In genomic region chr1:7298145-7298544, GRCh38 we compare ENCODE assay signal across 19 cellular contexts.
DNase-seq lines count a peak whose midpoint lies in the region; ATAC-seq and TF ChIP-seq lines count a peak whose summit lies in the region.
"Had no signal": no experiment of that assay in that cellular context is flagged by ENCODE, and none has a peak within 500 bp of the region (broad histone marks: within the 10 kb centered on the region; RNA-seq: fewer than 3 reads in every experiment).

No MANE protein-coding gene starts in this region.

- H4K20me1 ChIP-seq in GM23248 (ENCODE audit: insufficient read depth) = no peaks in the 10 kb centered on the region
- no peaks in the 10 kb centered on the region for H4K20me1 ChIP-seq in osteoblast (ENCODE audit: insufficient read depth, low read length)
- no peaks in the 10 kb centered on the region for H4K20me1 ChIP-seq in OCI-LY7 (ENCODE audit: insufficient read depth, low read length)
- no peaks in the 10 kb centered on the region for H4K20me1 ChIP-seq in neural progenitor cell (ENCODE audit: low read depth)

- CTCF ChIA-PET in OCI-LY7 (lab: Charles Lee; ENCODE audit: unreplicated experiment) = interaction anchor here (0.5 kb wide), 1 partner anchor 699 kb away, joined by 3 read pairs; no protein-coding TSS in a partner anchor

- POLR2A ChIA-PET in OCI-LY7 (lab: Charles Lee) = no interaction called here

- TF ChIP-seq POLR2A in esophagus muscularis mucosa (IDR thresholded peaks at IDR 0.05; ENCODE audit: low read depth) = no peak

- no peak overlapping the region for H3K27ac Mint-ChIP-seq in neural progenitor cell
- H3K27ac Mint-ChIP-seq: activated naive CD8-positive, alpha-beta T cell; CD8-positive, alpha-beta T cell; naive thymus-derived CD8-positive, alpha-beta T cell had no signal

- no peak for ATAC-seq in RWPE2 (ENCODE audit: low read depth)
- ATAC-seq: CD8-positive, alpha-beta T cell; naive thymus-derived CD8-positive, alpha-beta T cell had no signal

- DNase-seq in GM23248 (no peak), RWPE2 (ENCODE audit: low spot score) (no peak), esophagus muscularis mucosa (ENCODE audit: extremely low spot score) (peak; percentile 70), osteoblast (ENCODE audit: insufficient read length, low spot score, missing footprints) (no peak), OCI-LY7 (ENCODE audit: low spot score) (no peak), GM20000 (ENCODE audit: low spot score) (no peak), neural progenitor cell (ENCODE audit: low spot score) (no peak), kidney glomerular epithelial cell (lab: John Stamatoyannopoulos, UW) (no peak)
- DNase-seq: activated CD4-positive, alpha-beta T cell treated with anti-CD3 and anti-CD28 coated beads for 1 hour; CD8-positive, alpha-beta T cell; DMS153; heart right ventricle; naive thymus-derived CD8-positive, alpha-beta T cell; NCI-H510A; posterior cingulate gyrus; stimulated activated CD4-positive, alpha-beta T cell treated with anti-CD3 and anti-CD28 coated beads, Interleukin-2, amount 100 ng/mL, for 24 hours; stimulated activated naive CD4-positive, alpha-beta T cell treated with Interleukin-2 at 50 U/mL for 16 hours; tibial artery had no signal

- intact Hi-C loops in esophagus muscularis mucosa (cut with DNase I) (no loop called here), OCI-LY7 (cut with micrococcal nuclease; ENCODE audit: unreplicated experiment) (no loop called here)

- H3K4me3 Mint-ChIP-seq in neural progenitor cell = no peak overlapping the region
- H3K4me3 Mint-ChIP-seq: activated naive CD8-positive, alpha-beta T cell; CD8-positive, alpha-beta T cell; naive thymus-derived CD8-positive, alpha-beta T cell had no signal

- peaks cover 12% of the 10 kb centered on the region for H3K9me3 Mint-ChIP-seq in neural progenitor cell
- H3K9me3 Mint-ChIP-seq: naive thymus-derived CD8-positive, alpha-beta T cell had no signal

- no peaks in the 10 kb centered on the region for H3K36me3 Mint-ChIP-seq in neural progenitor cell
- H3K36me3 Mint-ChIP-seq: activated naive CD8-positive, alpha-beta T cell; CD8-positive, alpha-beta T cell; naive thymus-derived CD8-positive, alpha-beta T cell had no signal

- no peaks in the 10 kb centered on the region for H3K27me3 Mint-ChIP-seq in neural progenitor cell (ENCODE audit: insufficient read depth, low read depth)

- no peaks in the 10 kb centered on the region for H3K79me2 ChIP-seq in GM23248 (ENCODE audit: insufficient read depth)
- H3K79me2 ChIP-seq in osteoblast (ENCODE audit: insufficient read depth, low read length) = no peaks in the 10 kb centered on the region
- no peaks in the 10 kb centered on the region for H3K79me2 ChIP-seq in OCI-LY7 (ENCODE audit: insufficient read depth, low read depth, low read length)
- H3K79me2 ChIP-seq in neural progenitor cell (ENCODE audit: low read depth) = no peaks in the 10 kb centered on the region

- TF ChIP-seq EP300 in esophagus muscularis mucosa (IDR thresholded peaks at IDR 0.05) = no peak

- no peaks in the 10 kb centered on the region for H3K9me2 ChIP-seq in GM23248 (ENCODE audit: insufficient read depth)
- no peaks in the 10 kb centered on the region for H3K9me2 ChIP-seq in OCI-LY7 (ENCODE audit: insufficient read depth, low read length)

- H3F3A ChIP-seq in GM23248 (ENCODE audit: insufficient read depth) = peaks cover 44% of the 10 kb centered on the region
- H3F3A ChIP-seq in neural progenitor cell (ENCODE audit: low read depth) = peaks cover 10% of the 10 kb centered on the region

- H3K9me3 ChIP-seq in GM23248 (ENCODE audit: low read depth) (no peaks in the 10 kb centered on the region), RWPE2 (ENCODE audit: severe bottlenecking) (no peaks in the 10 kb centered on the region), esophagus muscularis mucosa (peaks cover 0 to 17% (median 7%) of the 10 kb centered on the region in 4 donors), osteoblast (ENCODE audit: low read depth, low read length) (no peaks in the 10 kb centered on the region), OCI-LY7 (ENCODE audit: low read length) (no peaks in the 10 kb centered on the region), neural progenitor cell (ENCODE audit: low read depth) (no peaks in the 10 kb centered on the region)

- peak overlapping the region; percentile 12; the same call in 1 of the 2 replicates for H2AFZ ChIP-seq in GM23248
- H2AFZ ChIP-seq in osteoblast (ENCODE audit: low read length) = no peak overlapping the region
- H2AFZ ChIP-seq in OCI-LY7 (ENCODE audit: low read length) = no peak overlapping the region
- no peak overlapping the region for H2AFZ ChIP-seq in neural progenitor cell (replicated peaks)

- H3K4me2 ChIP-seq in GM23248 (ENCODE audit: unreplicated experiment) (peak overlapping the region; percentile 73), osteoblast (ENCODE audit: insufficient read depth, low read length) (peak overlapping the region; percentile 73), OCI-LY7 (ENCODE audit: low read length) (no peak overlapping the region), neural progenitor cell (no peak overlapping the region)

- no peaks in the 10 kb centered on the region for H3K27me3 ChIP-seq in GM23248 (replicated peaks; ENCODE audit: insufficient read depth)
- no peaks in the 10 kb centered on the region for H3K27me3 ChIP-seq in RWPE2 (ENCODE audit: insufficient read depth, poor library complexity, severe bottlenecking)
- no peaks in the 10 kb centered on the region for H3K27me3 ChIP-seq in esophagus muscularis mucosa
- no peaks in the 10 kb centered on the region for H3K27me3 ChIP-seq in osteoblast (ENCODE audit: insufficient read depth, low read length)
- H3K27me3 ChIP-seq in neural progenitor cell = no peaks in the 10 kb centered on the region
- H3K27me3 ChIP-seq: heart right ventricle had no signal

- H3K36me3 ChIP-seq in GM23248 (ENCODE audit: low read depth) (no peaks in the 10 kb centered on the region), RWPE2 (ENCODE audit: low read depth) (no peaks in the 10 kb centered on the region), esophagus muscularis mucosa (no peaks in the 10 kb centered on the region), osteoblast (ENCODE audit: insufficient read depth, low read length) (no peaks in the 10 kb centered on the region), OCI-LY7 (ENCODE audit: insufficient read depth, low read length) (no peaks in the 10 kb centered on the region), neural progenitor cell (no peaks in the 10 kb centered on the region)
- H3K36me3 ChIP-seq: heart right ventricle, tibial artery had no signal

- H3K4me3 ChIP-seq in GM23248 = peak overlapping the region; percentile 42
- no peak overlapping the region for H3K4me3 ChIP-seq in RWPE2 (ENCODE audit: severe bottlenecking)
- no peak overlapping the region for H3K4me3 ChIP-seq in esophagus muscularis mucosa
- H3K4me3 ChIP-seq in osteoblast (ENCODE audit: insufficient read depth, low read length) = no peak overlapping the region
- H3K4me3 ChIP-seq in OCI-LY7 (ENCODE audit: low read depth, low read length, poor library complexity, severe bottlenecking) = no peak overlapping the region
- H3K4me3 ChIP-seq in neural progenitor cell = no peak overlapping the region
- H3K4me3 ChIP-seq: heart right ventricle, tibial artery had no signal

- in situ Hi-C loops in GM23248 (cut with MboI) = no loop called here

- no TSS peak for BruUV-seq in OCI-LY7 (replicated peaks; lab: Mats Ljungman, UMichigan)

- peak overlapping the region; percentile 60 for H3K9ac ChIP-seq in GM23248
- H3K9ac ChIP-seq in neural progenitor cell = no peak overlapping the region

- 74 to 79% methylated on average over 4 of the region's 4 CpGs for WGBS in GM23248 (ENCODE audit: low coverage in 1 of 2, low lambda C conversion rate in 2 of 2, missing lambda C conversion rate in 2 of 2), 2 experiments
- WGBS in esophagus muscularis mucosa = 76% methylated on average over 4 of the region's 4 CpGs

- peak overlapping the region; percentile 93 for H3K27ac ChIP-seq in GM23248
- H3K27ac ChIP-seq in RWPE2 (ENCODE audit: poor library complexity, severe bottlenecking) = peak overlapping the region; percentile 93
- H3K27ac ChIP-seq in esophagus muscularis mucosa (replicated peaks in 1 of 4) = no peak overlapping the region
- peak overlapping the region; percentile 96 for H3K27ac ChIP-seq in osteoblast (ENCODE audit: low read depth, low read length)
- H3K27ac ChIP-seq in OCI-LY7 (ENCODE audit: low read depth, low read length, poor library complexity, severe bottlenecking) = no peak overlapping the region
- no peak overlapping the region for H3K27ac ChIP-seq in neural progenitor cell

- TF ChIP-seq CTCF in RWPE2 (IDR thresholded peaks at IDR 0.05; ENCODE audit: poor library complexity, severe bottlenecking) = no peak
- TF ChIP-seq CTCF in esophagus muscularis mucosa (IDR thresholded peaks at IDR 0.05) = no peak
- TF ChIP-seq CTCF in osteoblast (IDR thresholded peaks at IDR 0.05; ENCODE audit: extremely low read depth, low read depth, low read length) = no peak
- no peak for TF ChIP-seq CTCF in OCI-LY7 (conservative IDR thresholded peaks at IDR 0.05; ENCODE audit: low read length)
- TF ChIP-seq CTCF in GM20000 (IDR thresholded peaks at IDR 0.05; ENCODE audit: extremely low read depth, missing control alignments) = no peak
- TF ChIP-seq CTCF in neural progenitor cell (IDR thresholded peaks at IDR 0.05) = no peak

- H3K4me1 Mint-ChIP-seq in neural progenitor cell = peaks cover 50% of the 10 kb centered on the region
- H3K4me1 Mint-ChIP-seq: naive thymus-derived CD8-positive, alpha-beta T cell had no signal

- H3K4me1 ChIP-seq in GM23248 (ENCODE audit: insufficient read depth) (peaks cover 45% of the 10 kb centered on the region), RWPE2 (ENCODE audit: insufficient read depth, poor library complexity, severe bottlenecking) (peaks cover 27% of the 10 kb centered on the region), esophagus muscularis mucosa (peaks cover 11 to 45% (median 32%) of the 10 kb centered on the region in 4 donors), osteoblast (ENCODE audit: insufficient read depth, low read length) (peaks cover 36% of the 10 kb centered on the region), OCI-LY7 (ENCODE audit: insufficient read depth, low read length, poor library complexity, severe bottlenecking) (no peaks in the 10 kb centered on the region), neural progenitor cell (peaks cover 24% of the 10 kb centered on the region)

Comparison
In these comparisons a context has a peak if more than half of its experiments do, and no peak if none do; other contexts are left out.
1. H3K27ac ChIP-seq: peak in GM23248 (single experiment), RWPE2 (single experiment) and osteoblast (single experiment); none in esophagus muscularis mucosa (0 of 4), OCI-LY7 (single experiment) and neural progenitor cell (single experiment).
2. H3K4me2 ChIP-seq: peak in GM23248 (single experiment) and osteoblast (single experiment); none in OCI-LY7 (single experiment) and neural progenitor cell (single experiment).